Comparison of ENCODE assay signal across 30 cellular contexts in the genomic region with DNA sequence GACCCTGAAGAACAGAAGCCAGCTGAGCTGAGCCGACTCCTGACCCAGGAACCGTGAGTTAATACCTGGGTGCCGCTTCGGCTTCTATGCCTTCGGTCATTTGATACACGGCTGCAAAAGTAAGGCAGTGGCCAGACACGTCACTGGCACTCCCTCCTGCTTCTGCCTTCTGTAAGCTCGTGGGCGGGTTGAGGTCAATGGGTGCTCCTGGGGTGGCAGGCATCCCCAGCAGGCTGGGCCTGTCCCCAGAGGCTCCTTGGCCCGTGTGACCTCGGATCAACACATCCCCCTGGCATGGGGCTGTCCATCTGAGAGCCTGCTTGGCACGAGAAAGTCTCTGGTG.
"Had no signal": no experiment of that assay in that cellular context is flagged by ENCODE, and none has a peak within 500 bp of the region (broad histone marks: within the 10 kb centered on the region; RNA-seq: fewer than 3 reads in every experiment).

No MANE protein-coding gene starts in this region.

- H3K4me3 Mint-ChIP-seq: activated CD4-positive, alpha-beta memory T cell treated with anti-CD3 and anti-CD28 coated beads, Interleukin-2, amount 10 ng/mL, durations not matched to agents 7 days and 5 days; activated naive CD4-positive, alpha-beta T cell treated with anti-CD3 and anti-CD28 coated beads for 36 hours; activated naive CD8-positive, alpha-beta T cell treated with anti-CD3 and anti-CD28 coated beads for 36 hours; activated T-helper 17 cell treated with anti-CD3 and anti-CD28 coated beads, Interleukin-2, amount 50 U/mL, for 72 hours; T-cell had no signal

- DNase-seq: activated CD4-positive, alpha-beta memory T cell treated with anti-CD3 and anti-CD28 coated beads, Interleukin-2, amount 10 ng/mL, durations not matched to agents 7 days and 5 days; activated CD4-positive, alpha-beta T cell treated with anti-CD3 and anti-CD28 coated beads, Interleukin-2, amount 50 U/mL, for 1 hour; activated CD4-positive, CD25-positive, alpha-beta regulatory T cell; activated gamma-delta T cell; activated naive CD4-positive, alpha-beta T cell treated with anti-CD3 and anti-CD28 coated beads for 36 hours; activated naive CD8-positive, alpha-beta T cell treated with anti-CD3 and anti-CD28 coated beads for 36 hours; activated T-cell treated with anti-CD3 and anti-CD28 coated beads for 4 hours; activated T-cell treated with anti-CD3 and anti-CD28 coated beads, Interleukin-2, amount 50 U/mL, for 48 hours; brain microvascular endothelial cell; MG63; MV-4-11; NCI-H1092 treated with DMSO at 0.1 percent for 48 hours; NCI-H1417 treated with DMSO at 0.1 percent for 48 hours; NCI-H1694; NCI-H2029; NCI-H2107; NCI-H2171 treated with DMSO at 0.1 percent for 48 hours; NCI-H226; NCI-H510A; NCI-H526 treated with DMSO at 0.1 percent for 48 hours; NCI-H82; PC-3; T-cell; T-helper 2 cell; T1000 had no signal

- H3K4me3 ChIP-seq: cardiac muscle cell, MG63, SK-N-MC had no signal

- H3K9ac ChIP-seq: KMS-11 had no signal

- H3K9me3 Mint-ChIP-seq: activated CD4-positive, alpha-beta memory T cell treated with anti-CD3 and anti-CD28 coated beads, Interleukin-2, amount 10 ng/mL, durations not matched to agents 7 days and 5 days; activated naive CD4-positive, alpha-beta T cell treated with anti-CD3 and anti-CD28 coated beads for 36 hours; activated naive CD8-positive, alpha-beta T cell treated with anti-CD3 and anti-CD28 coated beads for 36 hours; activated T-helper 17 cell treated with anti-CD3 and anti-CD28 coated beads, Interleukin-2, amount 50 U/mL, for 72 hours; T-cell had no signal

- H3K27ac ChIP-seq: brain microvascular endothelial cell, cardiac muscle cell, KMS-11, SK-N-MC, VCaP had no signal

- H3K27ac Mint-ChIP-seq: activated CD4-positive, alpha-beta memory T cell treated with anti-CD3 and anti-CD28 coated beads, Interleukin-2, amount 10 ng/mL, durations not matched to agents 7 days and 5 days; activated naive CD4-positive, alpha-beta T cell treated with anti-CD3 and anti-CD28 coated beads for 36 hours; activated naive CD8-positive, alpha-beta T cell treated with anti-CD3 and anti-CD28 coated beads for 36 hours; activated T-helper 17 cell treated with anti-CD3 and anti-CD28 coated beads, Interleukin-2, amount 50 U/mL, for 72 hours; T-cell had no signal

- H3K27me3 ChIP-seq: brain microvascular endothelial cell, cardiac muscle cell had no signal

- H3K36me3 ChIP-seq: brain microvascular endothelial cell, cardiac muscle cell, MG63 had no signal

- H3K27me3 Mint-ChIP-seq: activated CD4-positive, alpha-beta memory T cell treated with anti-CD3 and anti-CD28 coated beads, Interleukin-2, amount 10 ng/mL, durations not matched to agents 7 days and 5 days had no signal

- H3K36me3 Mint-ChIP-seq: activated naive CD8-positive, alpha-beta T cell treated with anti-CD3 and anti-CD28 coated beads for 36 hours; T-cell had no signal

- H3K4me1 Mint-ChIP-seq: activated CD4-positive, alpha-beta memory T cell treated with anti-CD3 and anti-CD28 coated beads, Interleukin-2, amount 10 ng/mL, durations not matched to agents 7 days and 5 days; activated naive CD8-positive, alpha-beta T cell treated with anti-CD3 and anti-CD28 coated beads for 36 hours; activated T-helper 17 cell treated with anti-CD3 and anti-CD28 coated beads, Interleukin-2, amount 50 U/mL, for 72 hours; T-cell had no signal
